20 cellular contexts compared by ENCODE assay signal in genomic region chrX:129718701-129719100, GRCh38.
"Had no signal": no experiment of that assay in that cellular context is flagged by ENCODE, and none has a peak within 500 bp of the region (broad histone marks: within the 10 kb centered on the region; RNA-seq: fewer than 3 reads in every experiment).

No MANE protein-coding gene starts in this region.

- H3K27ac Mint-ChIP-seq: activated CD4-positive, alpha-beta memory T cell treated with anti-CD3 and anti-CD28 coated beads, Interleukin-2, amount 10 ng/mL, durations not matched to agents 7 days and 5 days; activated CD4-positive, alpha-beta T cell treated with anti-CD3 and anti-CD28 coated beads, Interleukin-2, amount 10 ng/mL, durations not matched to agents 24 days and 14 days; activated T-helper 1 cell treated with anti-CD3 and anti-CD28 coated beads, Interleukin-12 subunit alpha, Interleukin-12 subunit beta, Interleukin-2, Interleukin-4 antibody, amounts not matched to agents 30 ng/mL and 10 ng/mL and 1 ng/mL, durations not matched to agents 14 hours and 24 hours and 36 hours; nephron; stimulated activated naive CD8-positive, alpha-beta T cell treated with anti-CD3 and anti-CD28 coated beads, Interleukin-15, amount 100 ng/mL, for 72 hours had no signal

- H3K4me3 Mint-ChIP-seq: activated CD4-positive, alpha-beta memory T cell treated with anti-CD3 and anti-CD28 coated beads, Interleukin-2, amount 10 ng/mL, durations not matched to agents 7 days and 5 days; activated CD4-positive, alpha-beta T cell treated with anti-CD3 and anti-CD28 coated beads, Interleukin-2, amount 10 ng/mL, durations not matched to agents 24 days and 14 days; activated T-helper 1 cell treated with anti-CD3 and anti-CD28 coated beads, Interleukin-12 subunit alpha, Interleukin-12 subunit beta, Interleukin-2, Interleukin-4 antibody, amounts not matched to agents 30 ng/mL and 10 ng/mL and 1 ng/mL, durations not matched to agents 14 hours and 24 hours and 36 hours; central memory CD8-positive, alpha-beta T cell; nephron; stimulated activated naive CD8-positive, alpha-beta T cell treated with anti-CD3 and anti-CD28 coated beads, Interleukin-15, amount 100 ng/mL, for 72 hours had no signal

- H3K27ac ChIP-seq: ascending aorta, brain microvascular endothelial cell, pancreas, right lobe of liver, skin epidermis, tibial artery had no signal

- H3K27me3 Mint-ChIP-seq: activated CD4-positive, alpha-beta memory T cell treated with anti-CD3 and anti-CD28 coated beads, Interleukin-2, amount 10 ng/mL, durations not matched to agents 7 days and 5 days; central memory CD8-positive, alpha-beta T cell; stimulated activated naive CD8-positive, alpha-beta T cell treated with anti-CD3 and anti-CD28 coated beads, Interleukin-15, amount 100 ng/mL, for 72 hours had no signal

- ATAC-seq: activated naive CD4-positive, alpha-beta T cell treated with anti-CD3 and anti-CD28 coated beads, Interleukin-2, amount 50 U/mL, for 72 hours; esophagus mucosa; left ventricle myocardium superior; pancreas; right lobe of liver; stimulated activated naive CD8-positive, alpha-beta T cell treated with anti-CD3 and anti-CD28 coated beads, Interleukin-15, amount 100 ng/mL, for 72 hours had no signal

- H3K9me3 ChIP-seq: ascending aorta, pancreas, right lobe of liver, tibial artery had no signal

- H3K27me3 ChIP-seq: ascending aorta, brain microvascular endothelial cell, right lobe of liver, tibial artery had no signal

- DNase-seq: activated CD4-positive, alpha-beta memory T cell treated with anti-CD3 and anti-CD28 coated beads, Interleukin-2, amount 10 ng/mL, durations not matched to agents 7 days and 5 days; activated CD4-positive, alpha-beta T cell treated with anti-CD3 and anti-CD28 coated beads, Interleukin-2, amount 10 ng/mL, durations not matched to agents 24 days and 14 days; activated gamma-delta T cell treated with Interleukin-2 at 50 U/mL for 16 hours; brain microvascular endothelial cell; glutamatergic neuron; hippocampal formation; left ventricle myocardium superior; pancreas; right lobe of liver; stimulated activated CD4-positive, alpha-beta T cell treated with anti-CD3 and anti-CD28 coated beads, Interleukin-1b, Interleukin-23, amount 100 ng/mL, for 48 hours; stimulated activated naive CD8-positive, alpha-beta T cell treated with anti-CD3 and anti-CD28 coated beads, Interleukin-15, amount 100 ng/mL, for 72 hours; T-helper 9 cell; tibial artery had no signal

- H3K36me3 Mint-ChIP-seq: activated naive CD4-positive, alpha-beta T cell treated with anti-CD3 and anti-CD28 coated beads, Interleukin-2, amount 50 U/mL, for 72 hours had no signal

- H3K4me3 ChIP-seq: ascending aorta, pancreas, right lobe of liver, skin epidermis, tibial artery had no signal

- H3K4me1 ChIP-seq: ascending aorta, pancreas, right lobe of liver had no signal

- H3K36me3 ChIP-seq: ascending aorta, brain microvascular endothelial cell, pancreas, right lobe of liver, tibial artery had no signal

- H3K9me3 Mint-ChIP-seq: activated CD4-positive, alpha-beta memory T cell treated with anti-CD3 and anti-CD28 coated beads, Interleukin-2, amount 10 ng/mL, durations not matched to agents 7 days and 5 days; activated CD4-positive, alpha-beta T cell treated with anti-CD3 and anti-CD28 coated beads, Interleukin-2, amount 10 ng/mL, durations not matched to agents 24 days and 14 days; activated naive CD4-positive, alpha-beta T cell treated with anti-CD3 and anti-CD28 coated beads, Interleukin-2, amount 50 U/mL, for 72 hours; activated T-helper 1 cell treated with anti-CD3 and anti-CD28 coated beads, Interleukin-12 subunit alpha, Interleukin-12 subunit beta, Interleukin-2, Interleukin-4 antibody, amounts not matched to agents 30 ng/mL and 10 ng/mL and 1 ng/mL, durations not matched to agents 14 hours and 24 hours and 36 hours; central memory CD8-positive, alpha-beta T cell; stimulated activated naive CD8-positive, alpha-beta T cell treated with anti-CD3 and anti-CD28 coated beads, Interleukin-15, amount 100 ng/mL, for 72 hours had no signal
